In the genomic region with DNA sequence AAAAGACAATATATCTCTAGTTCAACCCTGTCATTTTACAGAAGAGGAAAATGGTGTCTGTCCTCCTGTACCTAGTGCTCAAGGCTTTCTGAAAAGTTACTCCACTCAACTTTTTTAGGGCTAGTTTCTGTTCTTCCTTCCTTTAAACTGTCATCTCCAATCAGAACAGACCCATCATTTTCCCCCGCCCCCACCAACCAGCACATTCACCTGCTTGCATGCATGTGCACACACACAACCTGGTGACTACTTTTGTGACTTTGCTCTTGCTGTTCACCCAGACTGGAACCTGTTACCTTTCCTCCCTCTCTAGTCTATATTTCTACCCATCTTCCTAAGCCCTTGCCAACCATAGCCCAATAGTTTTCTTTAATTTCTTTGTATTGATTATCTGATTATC, we compare ENCODE assay signal across 20 cellular contexts. TPM values are rescaled to one million over a fixed set of nuclear protein-coding genes. Genes with fewer than 3 reads are reported as not detected.
DNase-seq lines count a peak whose midpoint lies in the region; ATAC-seq, FAIRE-seq and TF ChIP-seq lines count a peak whose summit lies in the region.
"Had no signal": no experiment of that assay in that cellular context is flagged by ENCODE, and none has a peak within 500 bp of the region (broad histone marks: within the 10 kb centered on the region; RNA-seq: fewer than 3 reads in every experiment).

No MANE protein-coding gene starts in this region.

- TF ChIP-seq POLR2A in GM12891 (IDR thresholded peaks at IDR 0.05; ENCODE audit: low read depth, low read length) = no peak

- H3K27ac Mint-ChIP-seq in CD4-positive, alpha-beta T cell = peak overlapping the region; percentile 47
- H3K27ac Mint-ChIP-seq in activated T-cell treated with anti-CD3 and anti-CD28 coated beads, Interleukin-2, amount 50 U/mL, for 72 hours = peak overlapping the region; percentile 75
- peak overlapping the region; percentile 0 for H3K27ac Mint-ChIP-seq in nephron progenitor cell
- H3K27ac Mint-ChIP-seq in natural killer cell = peak overlapping the region in 1 of 2 donors; percentile 66

- H3K9me3 Mint-ChIP-seq in CD4-positive, alpha-beta T cell = no peaks in the 10 kb centered on the region
- no peaks in the 10 kb centered on the region for H3K9me3 Mint-ChIP-seq in activated T-cell treated with anti-CD3 and anti-CD28 coated beads, Interleukin-2, amount 50 U/mL, for 72 hours
- H3K9me3 Mint-ChIP-seq in nephron progenitor cell (no peaks in the 10 kb centered on the region), natural killer cell (no peaks in the 10 kb centered on the region)

- CTCF ChIA-PET in CD4-positive, alpha-beta T cell (lab: Charles Lee) = no interaction called here

- H3K9me3 ChIP-seq in CD4-positive, alpha-beta T cell (ENCODE audit: control insufficient read depth, low read length) = no peaks in the 10 kb centered on the region
- H3K9me3 ChIP-seq in left lung = no peaks in the 10 kb centered on the region
- H3K9me3 ChIP-seq: pancreas, suprapubic skin had no signal

- no peak for DNase-seq in CD4-positive, alpha-beta T cell
- DNase-seq in GM12891 (ENCODE audit: insufficient read length, low spot score) = no peak
- peak; percentile 21 to 33 for DNase-seq in activated T-cell treated with anti-CD3 and anti-CD28 coated beads, Interleukin-2, amount 50 U/mL, for 72 hours
- DNase-seq in nephron progenitor cell = no peak
- no peak for DNase-seq in NCI-H1048 (lab: John Stamatoyannopoulos, UW)
- DNase-seq in left lung = no peak
- DNase-seq in natural killer cell = no peak
- DNase-seq: central memory CD4-positive, alpha-beta T cell; GF-D8; left colon; NCI-H1694; NCI-H446; pancreas had no signal

- peaks cover 0 to 32% of the 10 kb centered on the region in 2 donors for H3K36me3 ChIP-seq in left lung

- H3K27ac ChIP-seq in CD4-positive, alpha-beta T cell (ENCODE audit: low read depth, low read length) = no peak overlapping the region
- no peak overlapping the region for H3K27ac ChIP-seq in left lung
- H3K27ac ChIP-seq: HL-60, KMS-11, pancreas, skin epidermis, suprapubic skin had no signal

- FAIRE-seq in GM12891 (lab: Jason Lieb, UNC) = peak; percentile 74
- FAIRE-seq: pancreas had no signal

- peaks cover 14 to 71% of the 10 kb centered on the region in 2 donors for H3K4me1 ChIP-seq in left lung

- no peak for TF ChIP-seq CTCF in CD4-positive, alpha-beta T cell (IDR thresholded peaks at IDR 0.05)
- TF ChIP-seq CTCF in nephron progenitor cell (IDR thresholded peaks at IDR 0.05) (no peak), left lung (IDR thresholded peaks at IDR 0.05) (no peak), natural killer cell (IDR thresholded peaks at IDR 0.05) (no peak)

- intact Hi-C loops in CD4-positive, alpha-beta T cell (cut with DNase I, micrococcal nuclease) = no loop called here
- intact Hi-C loops in left lung (cut with DNase I) = no loop called here
- intact Hi-C loops in natural killer cell (cut with micrococcal nuclease) = no loop called here

- peak overlapping the region; percentile 55 for H3K4me3 Mint-ChIP-seq in CD4-positive, alpha-beta T cell
- H3K4me3 Mint-ChIP-seq in activated T-cell treated with anti-CD3 and anti-CD28 coated beads, Interleukin-2, amount 50 U/mL, for 72 hours = peak overlapping the region in 1 of 2 donors; percentile 16
- H3K4me3 Mint-ChIP-seq in nephron progenitor cell (no peak overlapping the region), natural killer cell (no peak overlapping the region)

- no peak overlapping the region for H3K4me3 ChIP-seq in left lung
- H3K4me3 ChIP-seq: pancreas, skin epidermis, suprapubic skin had no signal

- ATAC-seq in CD4-positive, alpha-beta T cell (ENCODE audit: poor library complexity) = no peak
- no peak for ATAC-seq in activated T-cell treated with anti-CD3 and anti-CD28 coated beads, Interleukin-2, amount 50 U/mL, for 72 hours (replicated peaks in 1 of 2)
- ATAC-seq in GM21526 (IDR thresholded peaks at IDR 0.05; ENCODE audit: low FRiP score, unreplicated experiment) (no peak), left lung (no peak), natural killer cell (no peak)
- ATAC-seq: left colon, pancreas had no signal

- no peaks in the 10 kb centered on the region for H3K27me3 Mint-ChIP-seq in CD4-positive, alpha-beta T cell
- H3K27me3 Mint-ChIP-seq in activated T-cell treated with anti-CD3 and anti-CD28 coated beads, Interleukin-2, amount 50 U/mL, for 72 hours (ENCODE audit: low read depth) = no peaks in the 10 kb centered on the region
- H3K27me3 Mint-ChIP-seq in nephron progenitor cell (ENCODE audit: low read depth, poor library complexity) (no peaks in the 10 kb centered on the region), natural killer cell (ENCODE audit: low read depth in 2 of 2) (no peaks in the 10 kb centered on the region)

- no peaks in the 10 kb centered on the region for H3K27me3 ChIP-seq in CD4-positive, alpha-beta T cell (ENCODE audit: control insufficient read depth, insufficient read depth, low read length)
- H3K27me3 ChIP-seq in left lung = no peaks in the 10 kb centered on the region
- H3K27me3 ChIP-seq: pancreas, suprapubic skin had no signal

- H3K4me1 Mint-ChIP-seq in CD4-positive, alpha-beta T cell (ENCODE audit: low read depth) = peaks cover 26% of the 10 kb centered on the region
- peaks cover 12% of the 10 kb centered on the region for H3K4me1 Mint-ChIP-seq in activated T-cell treated with anti-CD3 and anti-CD28 coated beads, Interleukin-2, amount 50 U/mL, for 72 hours (ENCODE audit: low read depth)
- H3K4me1 Mint-ChIP-seq in nephron progenitor cell (peaks cover 17% of the 10 kb centered on the region), natural killer cell (peaks cover 34 to 35% of the 10 kb centered on the region in 2 donors)

- H3K36me3 Mint-ChIP-seq in CD4-positive, alpha-beta T cell (ENCODE audit: low read depth) = peaks cover 32% of the 10 kb centered on the region
- H3K36me3 Mint-ChIP-seq in activated T-cell treated with anti-CD3 and anti-CD28 coated beads, Interleukin-2, amount 50 U/mL, for 72 hours (ENCODE audit: insufficient read depth in 2 of 2) = peaks cover 2 to 10% of the 10 kb centered on the region in 2 donors
- H3K36me3 Mint-ChIP-seq in nephron progenitor cell (ENCODE audit: low read depth) = peaks cover 11% of the 10 kb centered on the region
- H3K36me3 Mint-ChIP-seq in natural killer cell = no peaks in the 10 kb centered on the region

- POLR2A ChIA-PET in CD4-positive, alpha-beta T cell (lab: Charles Lee) = no interaction called here

TF ChIP-seq in GM12891, 5 proteins besides CTCF, POLR2A, EP300 and RAD21:
- peak; percentile 37; the same call in 1 of the 2 replicates for TF ChIP-seq POU2F2 (IDR thresholded peaks at IDR 0.05; ENCODE audit: low read depth, low read length)
- no peak for TF ChIP-seq TAF1 (IDR thresholded peaks at IDR 0.05; ENCODE audit: low read depth, low read length)
- no peak for TF ChIP-seq PAX5 (IDR thresholded peaks at IDR 0.05; ENCODE audit: insufficient read depth, low read length, severe bottlenecking)
- TF ChIP-seq POLR2AphosphoS5 (IDR thresholded peaks at IDR 0.05; ENCODE audit: low read depth, low read length) = no peak
- TF ChIP-seq SPI1 (IDR thresholded peaks at IDR 0.05; ENCODE audit: low read depth, low read length) = 0 out of 2 replicates have a peak, but pooled peaks have one; percentile 23

RNA-seq across cellular contexts. Expression of a gene that starts 5.6 kb away (rescaled TPM):
- total RNA-seq in CD4-positive, alpha-beta T cell = 100 to 1,000 TPM; 161 to 169 TPM
- polyA plus RNA-seq in GM12891 (2012; ENCODE audit: low read depth, missing spikeins) = 80.8 TPM
- 100 to 1,000 TPM in 1 of 2 donors, 10 to 100 TPM in 1; 96.1 to 103 TPM for total RNA-seq in activated T-cell treated with anti-CD3 and anti-CD28 coated beads, Interleukin-2, amount 50 U/mL, for 72 hours
- total RNA-seq in left lung = 10 to 100 TPM; 84.5 to 90.9 TPM
- total RNA-seq in natural killer cell = 100 to 1,000 TPM; 173 to 208 (median 198) TPM

RNA-seq across cellular contexts. Expression of a gene that starts 16.0 kb away (rescaled TPM):
- total RNA-seq in CD4-positive, alpha-beta T cell = not detected
- not detected for polyA plus RNA-seq in GM12891 (2012; ENCODE audit: low read depth, missing spikeins)
- total RNA-seq in activated T-cell treated with anti-CD3 and anti-CD28 coated beads, Interleukin-2, amount 50 U/mL, for 72 hours = not detected
- total RNA-seq in left lung (not detected), natural killer cell (not detected)
- total RNA-seq: left colon, mucosa of gallbladder, SK-MEL-5 had no signal

Comparison
In these comparisons a context has a peak if more than half of its experiments do, and no peak if none do; other contexts are left out.
1. DNase-seq: peak in activated T-cell treated with anti-CD3 and anti-CD28 coated beads, Interleukin-2, amount 50 U/mL, for 72 hours (2 of 2); none in CD4-positive, alpha-beta T cell (0 of 10), GM12891 (single experiment), nephron progenitor cell (single experiment), NCI-H1048 (single experiment), left lung (0 of 2) and natural killer cell (single experiment).